23 cellular contexts compared by ENCODE assay signal in genomic region chr18:36851202-36851590, GRCh38.
"Had no signal": no experiment of that assay in that cellular context is flagged by ENCODE, and none has a peak within 500 bp of the region (broad histone marks: within the 10 kb centered on the region; RNA-seq: fewer than 3 reads in every experiment).

No MANE protein-coding gene starts in this region.

- H3K27ac Mint-ChIP-seq: activated B cell treated with CpG ODN at 0.5 μM for 24 hours; activated CD4-positive, alpha-beta T cell treated with anti-CD3 and anti-CD28 coated beads for 36 hours; natural killer cell; stimulated activated naive CD8-positive, alpha-beta T cell treated with anti-CD3 and anti-CD28 coated beads, Interleukin-15, Interleukin-2, amounts not matched to agents 100 ng/mL and 50 ng/mL, for 24 hours; T-helper 17 cell had no signal

- H3K4me1 ChIP-seq: psoas muscle, right atrium auricular region had no signal

- ATAC-seq: natural killer cell, T-helper 17 cell had no signal

- H3K27me3 Mint-ChIP-seq: activated B cell treated with CpG ODN at 0.5 μM for 24 hours; activated CD4-positive, alpha-beta T cell treated with anti-CD3 and anti-CD28 coated beads for 36 hours; stimulated activated naive CD8-positive, alpha-beta T cell treated with anti-CD3 and anti-CD28 coated beads, Interleukin-15, Interleukin-2, amounts not matched to agents 100 ng/mL and 50 ng/mL, for 24 hours; T-helper 17 cell had no signal

- H3K27me3 ChIP-seq: brain microvascular endothelial cell, ovary, right atrium auricular region, tibial artery had no signal

- DNase-seq: activated B cell treated with CpG ODN at 0.5 μM for 24 hours; activated CD4-positive, alpha-beta T cell treated with anti-CD3 and anti-CD28 coated beads, Interleukin-2, amount 50 U/mL, for 4 hours; activated CD8-positive, alpha-beta memory T cell treated with anti-CD3 and anti-CD28 coated beads for 24 hours; activated CD8-positive, alpha-beta memory T cell treated with anti-CD3 and anti-CD28 coated beads, Interleukin-2, amount 50 U/mL, for 4 hours; activated gamma-delta T cell; activated naive CD4-positive, alpha-beta T cell treated with anti-CD3 and anti-CD28 coated beads, Interleukin-2, amount 50 U/mL, for 16 hours; aorta; caudate nucleus; effector CD8-positive, alpha-beta T cell; glutamatergic neuron; left ventricle myocardium inferior; midbrain; natural killer cell; ovary; psoas muscle; stimulated activated CD4-positive, alpha-beta T cell treated with anti-CD3 and anti-CD28 coated beads, Interleukin-12 subunit alpha, Interleukin-12 subunit beta, amount 100 ng/mL, for 4 hours; stimulated activated CD4-positive, alpha-beta T cell treated with anti-CD3 and anti-CD28 coated beads, Interleukin-4, amount 100 ng/mL, for 4 hours; T-helper 17 cell; tibial artery had no signal

- H3K4me3 Mint-ChIP-seq: activated B cell treated with CpG ODN at 0.5 μM for 24 hours; activated CD4-positive, alpha-beta T cell treated with anti-CD3 and anti-CD28 coated beads for 36 hours; natural killer cell; stimulated activated naive CD8-positive, alpha-beta T cell treated with anti-CD3 and anti-CD28 coated beads, Interleukin-15, Interleukin-2, amounts not matched to agents 100 ng/mL and 50 ng/mL, for 24 hours; T-helper 17 cell had no signal

- H3K27ac ChIP-seq: left ventricle myocardium inferior, ovary, psoas muscle, right atrium auricular region, tibial artery had no signal

- H3K4me1 Mint-ChIP-seq: activated B cell treated with CpG ODN at 0.5 μM for 24 hours, natural killer cell had no signal

- H3K4me3 ChIP-seq: left ventricle myocardium inferior, ovary, psoas muscle, right atrium auricular region, tibial artery had no signal

- H3K36me3 ChIP-seq: brain microvascular endothelial cell, ovary, right atrium auricular region had no signal
